In the genomic region with DNA sequence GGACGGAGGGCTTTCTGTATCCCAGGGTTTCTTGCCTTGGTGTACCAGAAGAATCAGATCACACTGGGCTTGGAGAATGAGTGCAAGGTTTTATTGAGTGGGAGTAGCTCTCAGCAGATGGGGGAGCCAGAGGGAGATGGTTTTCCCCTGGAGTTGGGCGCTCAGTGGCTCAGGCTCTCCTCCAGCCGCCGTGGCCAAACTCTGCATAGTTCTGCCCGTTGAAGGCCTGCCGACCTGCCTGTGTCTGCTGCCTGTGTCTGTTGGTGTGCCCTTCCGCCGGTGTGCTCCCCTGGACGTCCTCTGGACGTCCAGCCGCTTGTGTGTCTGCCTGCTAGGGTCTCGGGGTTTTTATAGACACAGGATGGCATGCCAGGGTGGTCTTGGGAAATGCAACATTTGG, we compare ENCODE assay signal across 1 cellular context.
TF ChIP-seq lines count a peak whose summit lies in the region.

No MANE protein-coding gene starts in this region.

TF ChIP-seq in GM23338, 12 proteins besides CTCF, POLR2A, EP300 and RAD21 (continued from another document):
- TF ChIP-seq REST (IDR thresholded peaks at IDR 0.05; ENCODE audit: unreplicated experiment), result no peak
